Comparison of ENCODE assay signal across 11 cellular contexts in the genomic region with DNA sequence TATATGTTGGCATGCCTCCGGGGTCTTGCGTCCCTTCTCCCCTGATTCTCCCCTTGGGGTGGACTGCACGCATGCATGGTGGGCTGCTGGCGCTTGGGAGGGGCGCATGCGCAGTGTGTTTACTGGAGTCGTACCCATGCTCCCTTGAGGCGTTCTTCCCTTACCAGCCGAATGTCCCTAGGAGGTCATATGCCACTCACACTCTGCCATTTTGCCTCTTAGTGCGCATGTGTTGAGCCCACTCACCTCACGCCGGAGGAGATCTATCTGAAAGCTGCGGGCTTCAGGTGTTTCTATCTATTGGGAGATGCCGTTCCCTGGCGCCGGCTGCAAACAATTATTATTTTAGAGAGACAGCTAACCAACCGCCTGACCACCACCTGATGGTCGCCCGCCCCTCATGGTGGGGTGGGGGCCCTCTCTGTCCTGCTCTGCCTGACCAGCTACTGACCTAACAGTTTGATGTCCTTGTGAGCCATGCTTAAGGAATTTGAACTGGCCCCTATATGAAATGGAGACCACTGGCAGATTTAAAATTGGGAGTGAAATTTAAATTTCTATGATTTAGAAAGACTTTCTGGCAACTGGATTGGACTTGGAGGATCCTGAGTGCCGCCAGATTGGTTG.
A peak's percentile ranks its signal among the peaks of the same experiment; 100 is the strongest.
DNase-seq lines count a peak whose midpoint lies in the region; ATAC-seq and TF ChIP-seq lines count a peak whose summit lies in the region.
"Had no signal": no experiment of that assay in that cellular context is flagged by ENCODE, and none has a peak within 500 bp of the region (broad histone marks: within the 10 kb centered on the region; RNA-seq: fewer than 3 reads in every experiment).

No MANE protein-coding gene starts in this region.

- BruUV-seq in PC-9 (replicated peaks; lab: Mats Ljungman, UMichigan): no TSS peak

- H3K4me1 ChIP-seq in parathyroid adenoma: no peaks in the 10 kb centered on the region
- no peaks in the 10 kb centered on the region for H3K4me1 ChIP-seq in PC-9 (replicated peaks; ENCODE audit: insufficient read depth)

- no peak for TF ChIP-seq CTCF in WTC11 (IDR thresholded peaks at IDR 0.05)
- TF ChIP-seq CTCF in parathyroid adenoma (IDR thresholded peaks at IDR 0.05): no peak
- TF ChIP-seq CTCF in PC-9 (conservative IDR thresholded peaks at IDR 0.05): no peak

- H3K4me2 ChIP-seq in parathyroid adenoma (ENCODE audit: low read length) (no peak overlapping the region), PC-9 (no peak overlapping the region)

- H2AFZ ChIP-seq in parathyroid adenoma (peak overlapping the region; percentile 80), PC-9 (no peak overlapping the region)

- H3K4me3 ChIP-seq in parathyroid adenoma (ENCODE audit: low read depth, low read length): no peak overlapping the region
- H3K4me3 ChIP-seq in PC-9: no peak overlapping the region

- H3K79me2 ChIP-seq in parathyroid adenoma (no peaks in the 10 kb centered on the region), PC-9 (ENCODE audit: low read depth) (no peaks in the 10 kb centered on the region)

- H3K4me1 Mint-ChIP-seq in activated naive CD8-positive, alpha-beta T cell (ENCODE audit: low read depth): peaks cover 8% of the 10 kb centered on the region
- H3K4me1 Mint-ChIP-seq in activated naive CD8-positive, alpha-beta T cell treated with anti-CD3 and anti-CD28 coated beads for 36 hours: peaks cover 8% of the 10 kb centered on the region
- H3K4me1 Mint-ChIP-seq in WTC11: peaks cover 7% of the 10 kb centered on the region
- H3K4me1 Mint-ChIP-seq in T-helper 2 cell treated with Interferon-gamma antibody and Interleukin-4, amounts not matched to agents 5 μg/mL and 100 μg/mL, for 36 hours (ENCODE audit: low read depth): peaks cover 6% of the 10 kb centered on the region

- no peaks in the 10 kb centered on the region for H3K9me3 Mint-ChIP-seq in activated naive CD8-positive, alpha-beta T cell (ENCODE audit: low read depth)
- H3K9me3 Mint-ChIP-seq in activated naive CD8-positive, alpha-beta T cell treated with anti-CD3 and anti-CD28 coated beads for 36 hours: no peaks in the 10 kb centered on the region
- no peaks in the 10 kb centered on the region for H3K9me3 Mint-ChIP-seq in WTC11
- H3K9me3 Mint-ChIP-seq in T-helper 2 cell treated with Interferon-gamma antibody and Interleukin-4, amounts not matched to agents 5 μg/mL and 100 μg/mL, for 36 hours: no peaks in the 10 kb centered on the region
- H3K9me3 Mint-ChIP-seq: immature natural killer cell had no signal

- H3K36me3 Mint-ChIP-seq in activated naive CD8-positive, alpha-beta T cell: no peaks in the 10 kb centered on the region
- H3K36me3 Mint-ChIP-seq in activated naive CD8-positive, alpha-beta T cell treated with anti-CD3 and anti-CD28 coated beads for 36 hours: no peaks in the 10 kb centered on the region
- H3K36me3 Mint-ChIP-seq in WTC11: no peaks in the 10 kb centered on the region
- no peaks in the 10 kb centered on the region for H3K36me3 Mint-ChIP-seq in T-helper 2 cell treated with Interferon-gamma antibody and Interleukin-4, amounts not matched to agents 5 μg/mL and 100 μg/mL, for 36 hours (ENCODE audit: low read depth)
- H3K36me3 Mint-ChIP-seq: immature natural killer cell had no signal

- POLR2A ChIA-PET in WTC11 (lab: Charles Lee) (no interaction called here), PC-9 (lab: Charles Lee; ENCODE audit: unreplicated experiment) (no interaction called here)

- no peaks in the 10 kb centered on the region for H3K27me3 ChIP-seq in parathyroid adenoma (ENCODE audit: control insufficient read depth, insufficient read depth, low read length)
- H3K27me3 ChIP-seq in PC-9 (ENCODE audit: insufficient read depth, low read depth): peaks cover 28% of the 10 kb centered on the region; the same call in 1 of the 2 replicates
- H3K27me3 ChIP-seq: upper lobe of left lung had no signal

- H3F3A ChIP-seq in PC-9 (ENCODE audit: insufficient read depth, low read depth): no peaks in the 10 kb centered on the region

- CTCF ChIA-PET in WTC11 (lab: Charles Lee) (interaction anchor here (1.0 to 1.7 kb wide), 9 partner anchors 8 to 1448 kb away, joined by 3 to 14 read pairs (median 4); no protein-coding TSS in a partner anchor), PC-9 (lab: Charles Lee) (no interaction called here)

- no peak for DNase-seq in activated naive CD8-positive, alpha-beta T cell treated with anti-CD3 and anti-CD28 coated beads for 36 hours
- no peak for DNase-seq in WTC11 (ENCODE audit: low spot score)
- no peak for DNase-seq in posterior cingulate gyrus
- no peak for DNase-seq in PC-9
- DNase-seq in T-helper 2 cell treated with Interferon-gamma antibody and Interleukin-4, amounts not matched to agents 5 μg/mL and 100 μg/mL, for 36 hours (ENCODE audit: low spot score): no peak
- DNase-seq: SIG-M5 had no signal

- H3K36me3 ChIP-seq in parathyroid adenoma (ENCODE audit: control insufficient read depth, insufficient read depth, low read length) (no peaks in the 10 kb centered on the region), PC-9 (ENCODE audit: low read depth) (no peaks in the 10 kb centered on the region)
- H3K36me3 ChIP-seq: upper lobe of left lung had no signal

- H3K9me3 ChIP-seq in parathyroid adenoma (ENCODE audit: control insufficient read depth, low read length) (no peaks in the 10 kb centered on the region), PC-9 (ENCODE audit: insufficient read depth, low read depth) (no peaks in the 10 kb centered on the region)
- H3K9me3 ChIP-seq: upper lobe of left lung had no signal

- intact Hi-C loops in posterior cingulate gyrus (cut with DNase I) (loop anchor here (2.0 kb wide), 1 partner anchor 1588 kb away; no protein-coding TSS in a partner anchor), PC-9 (cut with micrococcal nuclease; ENCODE audit: unreplicated experiment) (loop anchor here (2.0 to 10.0 kb wide), 3 partner anchors 578 to 1665 kb away; no protein-coding TSS in a partner anchor)

- H3K27ac ChIP-seq in parathyroid adenoma (no peak overlapping the region), PC-9 (no peak overlapping the region)
- H3K27ac ChIP-seq: upper lobe of left lung had no signal

- no peaks in the 10 kb centered on the region for H3K9me2 ChIP-seq in PC-9 (ENCODE audit: insufficient read depth)

- ATAC-seq in HG02642 (IDR thresholded peaks at IDR 0.05; ENCODE audit: poor library complexity, unreplicated experiment): peak; percentile 7
- ATAC-seq in WTC11: peak; percentile 13; the same call in 1 of the 2 replicates

- no peaks in the 10 kb centered on the region for H4K20me1 ChIP-seq in PC-9 (ENCODE audit: insufficient read depth)

- peak overlapping the region; percentile 58 for H3K4me3 Mint-ChIP-seq in activated naive CD8-positive, alpha-beta T cell
- H3K4me3 Mint-ChIP-seq in activated naive CD8-positive, alpha-beta T cell treated with anti-CD3 and anti-CD28 coated beads for 36 hours: no peak overlapping the region
- no peak overlapping the region for H3K4me3 Mint-ChIP-seq in WTC11
- H3K4me3 Mint-ChIP-seq in T-helper 2 cell treated with Interferon-gamma antibody and Interleukin-4, amounts not matched to agents 5 μg/mL and 100 μg/mL, for 36 hours: no peak overlapping the region

- H3K9ac ChIP-seq in parathyroid adenoma: no peak overlapping the region

- no peaks in the 10 kb centered on the region for H3K27me3 Mint-ChIP-seq in activated naive CD8-positive, alpha-beta T cell
- H3K27me3 Mint-ChIP-seq in activated naive CD8-positive, alpha-beta T cell treated with anti-CD3 and anti-CD28 coated beads for 36 hours: no peaks in the 10 kb centered on the region
- H3K27me3 Mint-ChIP-seq in WTC11 (ENCODE audit: low read depth): peaks cover 8% of the 10 kb centered on the region
- H3K27me3 Mint-ChIP-seq in T-helper 2 cell treated with Interferon-gamma antibody and Interleukin-4, amounts not matched to agents 5 μg/mL and 100 μg/mL, for 36 hours (ENCODE audit: low read depth): no peaks in the 10 kb centered on the region

- H3K27ac Mint-ChIP-seq in activated naive CD8-positive, alpha-beta T cell: no peak overlapping the region
- no peak overlapping the region for H3K27ac Mint-ChIP-seq in activated naive CD8-positive, alpha-beta T cell treated with anti-CD3 and anti-CD28 coated beads for 36 hours
- no peak overlapping the region for H3K27ac Mint-ChIP-seq in WTC11
- H3K27ac Mint-ChIP-seq in T-helper 2 cell treated with Interferon-gamma antibody and Interleukin-4, amounts not matched to agents 5 μg/mL and 100 μg/mL, for 36 hours: no peak overlapping the region

TF ChIP-seq in WTC11, 78 proteins besides CTCF, POLR2A, EP300 and RAD21 (continues in another document):
- TF ChIP-seq, protein P1, sequence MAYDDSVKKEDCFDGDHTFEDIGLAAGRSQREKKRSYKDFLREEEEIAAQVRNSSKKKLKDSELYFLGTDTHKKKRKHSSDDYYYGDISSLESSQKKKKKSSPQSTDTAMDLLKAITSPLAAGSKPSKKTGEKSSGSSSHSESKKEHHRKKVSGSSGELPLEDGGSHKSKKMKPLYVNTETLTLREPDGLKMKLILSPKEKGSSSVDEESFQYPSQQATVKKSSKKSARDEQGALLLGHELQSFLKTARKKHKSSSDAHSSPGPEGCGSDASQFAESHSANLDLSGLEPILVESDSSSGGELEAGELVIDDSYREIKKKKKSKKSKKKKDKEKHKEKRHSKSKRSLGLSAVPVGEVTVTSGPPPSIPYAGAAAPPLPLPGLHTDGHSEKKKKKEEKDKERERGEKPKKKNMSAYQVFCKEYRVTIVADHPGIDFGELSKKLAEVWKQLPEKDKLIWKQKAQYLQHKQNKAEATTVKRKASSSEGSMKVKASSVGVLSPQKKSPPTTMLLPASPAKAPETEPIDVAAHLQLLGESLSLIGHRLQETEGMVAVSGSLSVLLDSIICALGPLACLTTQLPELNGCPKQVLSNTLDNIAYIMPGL (CRISPR knock-in tag; IDR thresholded peaks at IDR 0.05): no peak
- TF ChIP-seq ZNF512 (CRISPR knock-in tag; IDR thresholded peaks at IDR 0.05; ENCODE audit: borderline replicate concordance) (no peak), PRRX2 (CRISPR knock-in tag; IDR thresholded peaks at IDR 0.05) (no peak), EMX1 (CRISPR knock-in tag; IDR thresholded peaks at IDR 0.05) (no peak), CREB1 (CRISPR knock-in tag; IDR thresholded peaks at IDR 0.05) (no peak)
